ENCODE assay signal across 17 cellular contexts in genomic region chr6:96853083-96853482, GRCh38. TPM values are rescaled to one million over a fixed set of nuclear protein-coding genes. Genes with fewer than 3 reads are reported as not detected.
A peak's percentile ranks its signal among the peaks of the same experiment; 100 is the strongest.
DNase-seq lines count a peak whose midpoint lies in the region; ATAC-seq, FAIRE-seq and TF ChIP-seq lines count a peak whose summit lies in the region.
"Had no signal": no experiment of that assay in that cellular context is flagged by ENCODE, and none has a peak within 500 bp of the region (broad histone marks: within the 10 kb centered on the region; RNA-seq: fewer than 3 reads in every experiment).

No MANE protein-coding gene starts in this region.

- no TSS peak for BruUV-seq in K562 (replicated peaks; lab: Mats Ljungman, UMichigan)

- POLR2A ChIA-PET in K562 (lab: Yijun Ruan, JAX): interaction anchor here (0.9 kb wide), 1 partner anchor 17 kb away, joined by 4 read pairs; no protein-coding TSS in a partner anchor

- H3K4me1 ChIP-seq in K562 (replicated peaks in 1 of 2; ENCODE audit: control insufficient read depth in 2 of 2, insufficient read depth in 2 of 2, low read length in 2 of 2) (peaks cover 0 to 3% of the 10 kb centered on the region in 2 experiments; a peak in 1 of 5 replicates), gastroesophageal sphincter (no peaks in the 10 kb centered on the region), breast epithelium (no peaks in the 10 kb centered on the region)
- H3K4me1 ChIP-seq: BLaER1, Caco-2 had no signal

- intact Hi-C loops in K562 (cut with micrococcal nuclease) (no loop called here), breast epithelium (cut with DNase I; ENCODE audit: low total_unique reads) (no loop called here), sciatic nerve (cut with DNase I) (no loop called here)

- CTCF ChIA-PET in K562 (lab: Yijun Ruan, JAX; ENCODE audit: low intra/inter-chr PET ratio): no interaction called here

- H3K27ac ChIP-seq in K562 (ENCODE audit: extremely low read depth, low read depth, low read length): no peak overlapping the region
- no peak overlapping the region for H3K27ac ChIP-seq in gastroesophageal sphincter
- no peak overlapping the region for H3K27ac ChIP-seq in breast epithelium
- H3K27ac ChIP-seq: 22Rv1, BLaER1, HL-60 had no signal

- H4K20me1 ChIP-seq in K562 (replicated peaks; ENCODE audit: control insufficient read depth, insufficient read depth, low read length): no peaks in the 10 kb centered on the region
- H4K20me1 ChIP-seq: BLaER1 had no signal

- no peak for FAIRE-seq in K562 (lab: Jason Lieb, UNC)
- FAIRE-seq: G401.6, H1 had no signal

- 9% methylated on average over 2 of the region's 2 CpGs for WGBS in K562 (ENCODE audit: insufficient coverage, low coverage, missing lambda C conversion rate)
- WGBS in gastroesophageal sphincter (ENCODE audit: low coverage in 1 of 2), 2 donors: 82 to 87% methylated on average over 2 of the region's 2 CpGs

- H3K27me3 ChIP-seq in K562 (ENCODE audit: control insufficient read depth in 2 of 2, insufficient read depth in 2 of 2, low read length in 2 of 2) (0 out of 5 replicates have a peak, but pooled peaks cover 0 to 2% of the 10 kb centered on the region in 2 experiments), gastroesophageal sphincter (no peaks in the 10 kb centered on the region), breast epithelium (no peaks in the 10 kb centered on the region)
- H3K27me3 ChIP-seq: BLaER1 had no signal

- H3K9ac ChIP-seq in K562 (ENCODE audit: insufficient read depth in 1 of 2, low read depth in 2 of 2, low read length in 2 of 2): no peak overlapping the region
- H3K9ac ChIP-seq: BLaER1 had no signal

- TF ChIP-seq POLR2A in K562 (conservative IDR thresholded peaks at IDR 0.05) (no peak), gastroesophageal sphincter (IDR thresholded peaks at IDR 0.05) (no peak), breast epithelium (IDR thresholded peaks at IDR 0.05) (no peak)

- H3K36me3 ChIP-seq in K562 (ENCODE audit: control insufficient read depth, insufficient read depth, low read length) (no peaks in the 10 kb centered on the region), gastroesophageal sphincter (no peaks in the 10 kb centered on the region), breast epithelium (no peaks in the 10 kb centered on the region)
- H3K36me3 ChIP-seq: BLaER1 had no signal

- H3K79me2 ChIP-seq in K562 (ENCODE audit: control insufficient read depth, insufficient read depth, low read length): no peaks in the 10 kb centered on the region

- H3K4me3 ChIP-seq in AG10803 (ENCODE audit: low read length) (no peak overlapping the region), K562 (no peak overlapping the region), gastroesophageal sphincter (no peak overlapping the region), breast epithelium (no peak overlapping the region)
- H3K4me3 ChIP-seq: BLaER1 had no signal

- ATAC-seq in K562 (peak; percentile 47; the same call in 2 of the 3 replicates), gastroesophageal sphincter (no peak), sciatic nerve (no peak)
- ATAC-seq: HCT116 had no signal

- H3K4me2 ChIP-seq in K562 (ENCODE audit: insufficient read depth, low read length): no peak overlapping the region
- H3K4me2 ChIP-seq: BLaER1 had no signal

- in situ Hi-C loops in K562 (cut with MboI): no loop called here

- no peak overlapping the region for H2AFZ ChIP-seq in K562 (ENCODE audit: low read depth, low read length)

- H3K9me1 ChIP-seq in K562 (ENCODE audit: control insufficient read depth, insufficient read depth, low read length): no peaks in the 10 kb centered on the region

- H3K9me3 ChIP-seq in K562 (replicated peaks; ENCODE audit: control insufficient read depth, insufficient read depth, low read depth, low read length) (no peaks in the 10 kb centered on the region), gastroesophageal sphincter (no peaks in the 10 kb centered on the region), breast epithelium (peaks cover 0 to 3% of the 10 kb centered on the region in 2 donors)
- H3K9me3 ChIP-seq: Caco-2 had no signal

- DNase-seq in AG10803 (ENCODE audit: low read depth): peak; percentile 11
- DNase-seq in H4 (ENCODE audit: low spot score): peak; percentile 12
- DNase-seq in K562 (ENCODE audit: extremely low read depth in 1 of 4, low spot score in 3 of 4): no peak
- DNase-seq in iris pigment epithelial cell (ENCODE audit: low read depth): peak; percentile 62
- DNase-seq in breast epithelium (ENCODE audit: low spot score in 2 of 2): no peak
- no peak for DNase-seq in sciatic nerve (ENCODE audit: low spot score)
- DNase-seq in T1000 (lab: John Stamatoyannopoulos, UW): no peak
- DNase-seq: AML-193; Caco-2; CD8-positive, alpha-beta memory T cell had no signal

- no peak for TF ChIP-seq EP300 in K562 (IDR thresholded peaks at IDR 0.05; ENCODE audit: low read length)
- TF ChIP-seq EP300 in gastroesophageal sphincter (IDR thresholded peaks at IDR 0.05): no peak

- TF ChIP-seq CTCF in AG10803 (conservative IDR thresholded peaks at IDR 0.05; ENCODE audit: low read length) (no peak), K562 (IDR thresholded peaks at IDR 0.05 in 2 of 3, conservative IDR thresholded peaks at IDR 0.05 in 1 of 3; ENCODE audit: insufficient read depth in 2 of 3, low read depth in 1 of 3, low read length in 3 of 3) (no peak), gastroesophageal sphincter (IDR thresholded peaks at IDR 0.05) (no peak), breast epithelium (IDR thresholded peaks at IDR 0.05) (no peak)

- no peak for TF ChIP-seq RAD21 in K562 (CRISPR knock-in tag; conservative IDR thresholded peaks at IDR 0.05 in 1 of 2, IDR thresholded peaks at IDR 0.05 in 1 of 2)

TF ChIP-seq in K562, 482 proteins besides CTCF, POLR2A, EP300 and RAD21 (continues in another document):
- no peak for TF ChIP-seq DMBX1 (CRISPR knock-in tag; IDR thresholded peaks at IDR 0.05; ENCODE audit: borderline replicate concordance)
- no peak for TF ChIP-seq FOXK2 (conservative IDR thresholded peaks at IDR 0.05 in 1 of 2, IDR thresholded peaks at IDR 0.05 in 1 of 2; ENCODE audit: low read depth in 2 of 2)
- TF ChIP-seq CEBPG (CRISPR knock-in tag; IDR thresholded peaks at IDR 0.05): no peak
- peak; percentile 22 to 56; a peak in 2 of 4 replicates for TF ChIP-seq CEBPG (tag; conservative IDR thresholded peaks at IDR 0.05 in 1 of 2, IDR thresholded peaks at IDR 0.05 in 1 of 2)

RNA-seq across cellular contexts. Expression of gene GPR63, which starts 15.8 kb away (rescaled TPM):
- total RNA-seq in H4 (2014; rRNA removed; shearing (Covaris generic)): 2.2 and 2.4 TPM in 2 replicates
- total RNA-seq in K562 (2011; cell fraction: chromatin; rRNA removed; ENCODE audit: low replicate concordance): 4.7 and 10.4 TPM in 2 replicates
- total RNA-seq in K562 (2011; cell fraction: nucleolus; rRNA removed): 2.8 and 3.4 TPM in 2 replicates
- 10.4 and 17.1 TPM in 2 replicates for total RNA-seq in K562 (2011; cell fraction: nucleoplasm; rRNA removed)
- total RNA-seq in K562 (2014; rRNA removed): 1.6 and 2.3 TPM in 2 replicates
- total RNA-seq in K562 (2014; rRNA removed; fragmentation: Illumina TruSeq; extraction: Trizol): 4.4 and 4.7 TPM in 2 replicates
- 2.9 and 3.4 TPM in 2 replicates for total RNA-seq in K562 (2015; rRNA removed; fragmentation: Illumina TruSeq; extraction: Trizol)
- total RNA-seq in K562 (2021): 3.6 and 3.7 TPM in 2 replicates
- 4.5 and 4.7 TPM in 2 replicates for polyA plus RNA-seq in K562 (2011; rRNA removed)
- polyA plus RNA-seq in K562 (2011; cell fraction: cytosol; rRNA removed): 2.4 and 4.2 TPM in 2 replicates
- polyA plus RNA-seq in K562 (2011; cell fraction: nucleus; rRNA removed): 6.6 and 6.7 TPM in 2 replicates
- polyA plus RNA-seq in K562 (2012): 1.9 and 2.2 TPM in 2 replicates
- 3.7 and 5.1 TPM in 2 replicates for polyA plus RNA-seq in K562 (2014; fragmentation: Illumina TruSeq; extraction: Trizol)
- 1 to 10 TPM; 2.1 to 2.5 TPM for polyA plus RNA-seq in K562 (2014; fragmentation: Nextera tagmentation; extraction: Ambion mirVana)
- polyA plus RNA-seq in K562 (2014; rRNA removed): 3.7 and 4.3 TPM in 2 replicates
- polyA minus RNA-seq in K562 (2011; rRNA and poly(A)+ RNA removed): 4.4 and 5.5 TPM in 2 replicates
- 2.6 and 3.4 TPM in 2 replicates for polyA minus RNA-seq in K562 (2011; cell fraction: cytosol; rRNA and poly(A)+ RNA removed)
- 3.1 and 3.8 TPM in 2 replicates for polyA minus RNA-seq in K562 (2011; cell fraction: nucleus; rRNA and poly(A)+ RNA removed)
- 1 to 10 TPM in 3 of 4 donors, under 1 TPM in 1; 0.54 to 2.8 (median 1.4) TPM for total RNA-seq in gastroesophageal sphincter
- total RNA-seq in breast epithelium: 1 to 10 TPM in 1 of 3 donors, under 1 TPM in 2; 0.16 to 1.0 (median 0.98) TPM
- total RNA-seq in sciatic nerve: 0.49 TPM

RNA-seq across cellular contexts. Expression of gene NDUFAF4, which starts 44.6 kb away (rescaled TPM):
- total RNA-seq in H4 (2014; rRNA removed; shearing (Covaris generic)): 43.1 and 69.3 TPM in 2 replicates
- total RNA-seq in K562 (2011; cell fraction: chromatin; rRNA removed; ENCODE audit: low replicate concordance): 7.0 and 13.0 TPM in 2 replicates
- total RNA-seq in K562 (2011; cell fraction: nucleolus; rRNA removed): 5.3 and 5.7 TPM in 2 replicates
- total RNA-seq in K562 (2011; cell fraction: nucleoplasm; rRNA removed): 8.4 and 12.9 TPM in 2 replicates
- total RNA-seq in K562 (2014; rRNA removed) (45.0 and 54.0 TPM in 2 replicates), K562 (2014; rRNA removed; fragmentation: Illumina TruSeq; extraction: Trizol) (151 and 180 TPM in 2 replicates), K562 (2015; rRNA removed; fragmentation: Illumina TruSeq; extraction: Trizol) (100 and 111 TPM in 2 replicates), K562 (2021) (127 and 142 TPM in 2 replicates), gastroesophageal sphincter (10 to 100 TPM; 14.5 to 39.4 (median 27.4) TPM), breast epithelium (10 to 100 TPM in 2 of 3 donors, 1 to 10 TPM in 1; 9.8 to 26.6 (median 14.1) TPM), sciatic nerve (23.3 TPM)
- polyA plus RNA-seq in K562 (2011; rRNA removed) (146 and 171 TPM in 2 replicates), K562 (2014; fragmentation: Illumina TruSeq; extraction: Trizol) (106 and 136 TPM in 2 replicates), K562 (2014; fragmentation: Nextera tagmentation; extraction: Ambion mirVana) (100 to 1,000 TPM; 361 to 418 TPM), K562 (2014; rRNA removed) (115 and 117 TPM in 2 replicates)
- polyA plus RNA-seq in K562 (2011; cell fraction: cytosol; rRNA removed): 16.7 and 34.7 TPM in 2 replicates
- 11.1 and 19.6 TPM in 2 replicates for polyA plus RNA-seq in K562 (2011; cell fraction: nucleus; rRNA removed)
- 77.0 and 108 TPM in 2 replicates for polyA plus RNA-seq in K562 (2012)
- polyA minus RNA-seq in K562 (2011; rRNA and poly(A)+ RNA removed): 37.5 and 40.5 TPM in 2 replicates
- 36.0 and 36.3 TPM in 2 replicates for polyA minus RNA-seq in K562 (2011; cell fraction: cytosol; rRNA and poly(A)+ RNA removed)
- 6.6 and 15.2 TPM in 2 replicates for polyA minus RNA-seq in K562 (2011; cell fraction: nucleus; rRNA and poly(A)+ RNA removed)

Comparison
In these comparisons a context has a peak if more than half of its experiments do, and no peak if none do; other contexts are left out.
1. DNase-seq: peak in AG10803 (single experiment), H4 (single experiment) and iris pigment epithelial cell (single experiment); none in K562 (0 of 4), breast epithelium (0 of 2), sciatic nerve (single experiment) and T1000 (single experiment).